ENCODE assay signal across 1 cellular context in genomic region chrX:40175416-40176255, GRCh38.
TF ChIP-seq lines count a peak whose summit lies in the region.

No MANE protein-coding gene starts in this region.

TF ChIP-seq in HepG2, 621 proteins besides CTCF, POLR2A, EP300 and RAD21 (continued from another document and continues in another):
- no peak for TF ChIP-seq AHDC1 (CRISPR knock-in tag; IDR thresholded peaks at IDR 0.05; ENCODE audit: borderline replicate concordance)
- no peak for TF ChIP-seq ZFP90 (CRISPR knock-in tag; IDR thresholded peaks at IDR 0.05; ENCODE audit: borderline replicate concordance)
- TF ChIP-seq PAF1 (CRISPR knock-in tag; IDR thresholded peaks at IDR 0.05), result no peak
- no peak for TF ChIP-seq ZNF816 (CRISPR knock-in tag; IDR thresholded peaks at IDR 0.05; ENCODE audit: borderline replicate concordance)
- TF ChIP-seq ZNF230 (CRISPR knock-in tag; IDR thresholded peaks at IDR 0.05), result no peak
- TF ChIP-seq HOXA3 (CRISPR knock-in tag; IDR thresholded peaks at IDR 0.05), result peak; percentile 47
- no peak for TF ChIP-seq RORA (CRISPR knock-in tag; IDR thresholded peaks at IDR 0.05)
- 0 out of 2 replicates have a peak, but pooled peaks have one; percentile 26 for TF ChIP-seq MXD4 (CRISPR knock-in tag; IDR thresholded peaks at IDR 0.05)
- no peak for TF ChIP-seq ONECUT2 (CRISPR knock-in tag; IDR thresholded peaks at IDR 0.05)
- TF ChIP-seq MXD3 (CRISPR knock-in tag; IDR thresholded peaks at IDR 0.05), result no peak
- peak; percentile 88 for TF ChIP-seq ZC3H13 (CRISPR knock-in tag; IDR thresholded peaks at IDR 0.05)
- no peak for TF ChIP-seq GRHL1 (CRISPR knock-in tag; conservative IDR thresholded peaks at IDR 0.05)
- no peak for TF ChIP-seq SMC3 (IDR thresholded peaks at IDR 0.05; ENCODE audit: low read length)
- TF ChIP-seq RXRA (CRISPR knock-in tag; IDR thresholded peaks at IDR 0.05), result no peak
- TF ChIP-seq BHLHE40 (IDR thresholded peaks at IDR 0.05; ENCODE audit: low read length), result no peak
- TF ChIP-seq ZNF598 (CRISPR knock-in tag; IDR thresholded peaks at IDR 0.05; ENCODE audit: borderline replicate concordance), result no peak
- no peak for TF ChIP-seq ZNF414 (CRISPR knock-in tag; IDR thresholded peaks at IDR 0.05)
- TF ChIP-seq NONO (IDR thresholded peaks at IDR 0.05), result no peak
- no peak for TF ChIP-seq NONO (CRISPR knock-in tag; conservative IDR thresholded peaks at IDR 0.05)
- TF ChIP-seq ZNF331 (CRISPR knock-in tag; IDR thresholded peaks at IDR 0.05), result no peak
- TF ChIP-seq GLMP (CRISPR knock-in tag; IDR thresholded peaks at IDR 0.05; ENCODE audit: borderline replicate concordance), result no peak
- TF ChIP-seq CBFB (CRISPR knock-in tag; IDR thresholded peaks at IDR 0.05), result no peak
- TF ChIP-seq AGO1 (IDR thresholded peaks at IDR 0.05; ENCODE audit: low read depth, low read length, poor library complexity, severe bottlenecking), result peak; percentile 30
- no peak for TF ChIP-seq ZNF549 (CRISPR knock-in tag; IDR thresholded peaks at IDR 0.05)
- TF ChIP-seq NAIF1 (CRISPR knock-in tag; IDR thresholded peaks at IDR 0.05; ENCODE audit: borderline replicate concordance), result peak; percentile 61; the same call in 1 of the 2 replicates
- no peak for TF ChIP-seq HCFC1 (IDR thresholded peaks at IDR 0.05; ENCODE audit: low read depth, low read length)
- TF ChIP-seq CHCHD3 (CRISPR knock-in tag; IDR thresholded peaks at IDR 0.05), result no peak
- no peak for TF ChIP-seq MLXIP (CRISPR knock-in tag; IDR thresholded peaks at IDR 0.05; ENCODE audit: borderline replicate concordance)
- no peak for TF ChIP-seq ZSCAN31 (CRISPR knock-in tag; IDR thresholded peaks at IDR 0.05; ENCODE audit: low read depth)
- TF ChIP-seq ZNF33A (CRISPR knock-in tag; IDR thresholded peaks at IDR 0.05; ENCODE audit: borderline replicate concordance), result no peak
- no peak for TF ChIP-seq MEF2D (CRISPR knock-in tag; IDR thresholded peaks at IDR 0.05)
- TF ChIP-seq GFI1 (CRISPR knock-in tag; IDR thresholded peaks at IDR 0.05; ENCODE audit: borderline replicate concordance), result 0 out of 2 replicates have a peak, but pooled peaks have one; percentile 24
- no peak for TF ChIP-seq ELF1 (CRISPR knock-in tag; IDR thresholded peaks at IDR 0.05)
- no peak for TF ChIP-seq ZNF251 (CRISPR knock-in tag; IDR thresholded peaks at IDR 0.05)
- TF ChIP-seq FOXP1 (IDR thresholded peaks at IDR 0.05), result no peak
- TF ChIP-seq FOXP1 (CRISPR knock-in tag; IDR thresholded peaks at IDR 0.05), result no peak
- peak; percentile 69 for TF ChIP-seq RBFOX2 (IDR thresholded peaks at IDR 0.05; ENCODE audit: low read depth, low read length)
- TF ChIP-seq FOXJ3 (CRISPR knock-in tag; IDR thresholded peaks at IDR 0.05; ENCODE audit: borderline replicate concordance), result no peak
- TF ChIP-seq EZH2 (conservative IDR thresholded peaks at IDR 0.05; ENCODE audit: low read depth, low read length), result no peak
- no peak for TF ChIP-seq ZNF891 (CRISPR knock-in tag; IDR thresholded peaks at IDR 0.05)
- TF ChIP-seq SRSF1 (optimal IDR thresholded peaks at IDR 0.05; ENCODE audit: low read depth, low read length), result peak; percentile 16
- no peak for TF ChIP-seq MED13 (CRISPR knock-in tag; IDR thresholded peaks at IDR 0.05)
- TF ChIP-seq MEIS1 (CRISPR knock-in tag; IDR thresholded peaks at IDR 0.05; ENCODE audit: borderline replicate concordance), result 0 out of 2 replicates have a peak, but pooled peaks have one; percentile 31
- TF ChIP-seq ZNF350 (CRISPR knock-in tag; IDR thresholded peaks at IDR 0.05; ENCODE audit: borderline replicate concordance, low read depth), result 0 out of 2 replicates have a peak, but pooled peaks have one; percentile 30
- no peak for TF ChIP-seq RFXAP (CRISPR knock-in tag; IDR thresholded peaks at IDR 0.05; ENCODE audit: borderline replicate concordance)
- TF ChIP-seq FOSL2 (CRISPR knock-in tag; IDR thresholded peaks at IDR 0.05), result no peak
- no peak for TF ChIP-seq MAFG (CRISPR knock-in tag; IDR thresholded peaks at IDR 0.05)
- no peak for TF ChIP-seq SMAD1 (CRISPR knock-in tag; IDR thresholded peaks at IDR 0.05; ENCODE audit: borderline replicate concordance, low read depth)
- no peak for TF ChIP-seq STAT5B (CRISPR knock-in tag; IDR thresholded peaks at IDR 0.05)
- no peak for TF ChIP-seq MZF1 (CRISPR knock-in tag; IDR thresholded peaks at IDR 0.05; ENCODE audit: borderline replicate concordance)
- no peak for TF ChIP-seq HMG20B (CRISPR knock-in tag; conservative IDR thresholded peaks at IDR 0.05)
- TF ChIP-seq STAG1 (CRISPR knock-in tag; IDR thresholded peaks at IDR 0.05), result no peak
- no peak for TF ChIP-seq SNAPC5 (CRISPR knock-in tag; IDR thresholded peaks at IDR 0.05; ENCODE audit: borderline replicate concordance)
- TF ChIP-seq JUN (CRISPR knock-in tag; IDR thresholded peaks at IDR 0.05), result no peak
- TF ChIP-seq NFRKB (IDR thresholded peaks at IDR 0.05), result no peak
- TF ChIP-seq ATF7-NPFF (CRISPR knock-in tag; IDR thresholded peaks at IDR 0.05; ENCODE audit: low read depth), result peak; percentile 59; the same call in 1 of the 2 replicates
- TF ChIP-seq MBNL3 (CRISPR knock-in tag; conservative IDR thresholded peaks at IDR 0.05), result no peak
